20 cellular contexts compared by ENCODE assay signal in genomic region chr11:11770274-11770673, GRCh38.
DNase-seq lines count a peak whose midpoint lies in the region; ATAC-seq and TF ChIP-seq lines count a peak whose summit lies in the region.
"Had no signal": no experiment of that assay in that cellular context is flagged by ENCODE, and none has a peak within 500 bp of the region (broad histone marks: within the 10 kb centered on the region; RNA-seq: fewer than 3 reads in every experiment).

No MANE protein-coding gene starts in this region.

- H3K27ac ChIP-seq in esophagus muscularis mucosa (replicated peaks in 1 of 4) = no peak overlapping the region
- H3K27ac ChIP-seq in parathyroid adenoma = peak overlapping the region; percentile 29
- no peak overlapping the region for H3K27ac ChIP-seq in dorsolateral prefrontal cortex
- no peak overlapping the region for H3K27ac ChIP-seq in ascending aorta
- H3K27ac ChIP-seq: A549 had no signal

- H3K4me1 ChIP-seq in esophagus muscularis mucosa (no peaks in the 10 kb centered on the region), parathyroid adenoma (peaks cover 10% of the 10 kb centered on the region), ascending aorta (no peaks in the 10 kb centered on the region)
- H3K4me1 ChIP-seq: A549 had no signal

- no peak for TF ChIP-seq EP300 in esophagus muscularis mucosa (IDR thresholded peaks at IDR 0.05)

- no peaks in the 10 kb centered on the region for H3K9me3 ChIP-seq in esophagus muscularis mucosa
- H3K9me3 ChIP-seq in parathyroid adenoma (ENCODE audit: control insufficient read depth, low read length) = no peaks in the 10 kb centered on the region
- H3K9me3 ChIP-seq in ascending aorta = no peaks in the 10 kb centered on the region

- H3K4me2 ChIP-seq in parathyroid adenoma (ENCODE audit: low read length) = no peak overlapping the region
- H3K4me2 ChIP-seq: A549, GM23338 had no signal

- DNase-seq in esophagus muscularis mucosa (ENCODE audit: extremely low spot score) (peak; percentile 39), midbrain (lab: John Stamatoyannopoulos, UW) (peak; percentile 2), SKM-1 (lab: John Stamatoyannopoulos, UW; ENCODE audit: unreplicated experiment) (no peak), dorsolateral prefrontal cortex (no peak), ascending aorta (ENCODE audit: low spot score in 2 of 2) (no peak)
- DNase-seq: 8988T; ACHN; AML-193; Calu3; CD4-positive, alpha-beta memory T cell; COR-L47; DMS53; DMS79 treated with DMSO at 0.1 percent for 48 hours; GF-D8; H9 had no signal

- no peaks in the 10 kb centered on the region for H3K36me3 ChIP-seq in esophagus muscularis mucosa
- no peaks in the 10 kb centered on the region for H3K36me3 ChIP-seq in parathyroid adenoma (ENCODE audit: control insufficient read depth, insufficient read depth, low read length)
- no peaks in the 10 kb centered on the region for H3K36me3 ChIP-seq in ascending aorta

- no peaks in the 10 kb centered on the region for H3K27me3 ChIP-seq in esophagus muscularis mucosa
- H3K27me3 ChIP-seq in parathyroid adenoma (ENCODE audit: control insufficient read depth, insufficient read depth, low read length) = no peaks in the 10 kb centered on the region
- H3K27me3 ChIP-seq in dorsolateral prefrontal cortex = peaks cover 0 to 3% (median 0%) of the 10 kb centered on the region in 45 donors
- no peaks in the 10 kb centered on the region for H3K27me3 ChIP-seq in ascending aorta

- H3K9ac ChIP-seq in parathyroid adenoma = no peak overlapping the region

- WGBS in esophagus muscularis mucosa = 56% methylated on average over 1 of the region's 1 CpG

- H3K4me3 ChIP-seq in esophagus muscularis mucosa (no peak overlapping the region), parathyroid adenoma (ENCODE audit: low read depth, low read length) (no peak overlapping the region), dorsolateral prefrontal cortex (no peak overlapping the region), ascending aorta (no peak overlapping the region)
- H3K4me3 ChIP-seq: A549, GM23338 had no signal

- intact Hi-C loops in esophagus muscularis mucosa (cut with DNase I) (no loop called here), dorsolateral prefrontal cortex (cut with DNase I) (loop anchor here in 1 of 2 donors (10.0 kb wide), 1 partner anchor 125 kb away; no protein-coding TSS in a partner anchor), ascending aorta (cut with DNase I) (no loop called here)

- no peaks in the 10 kb centered on the region for H3K79me2 ChIP-seq in parathyroid adenoma

- peak overlapping the region; percentile 41 for H2AFZ ChIP-seq in parathyroid adenoma
- H2AFZ ChIP-seq: GM23338 had no signal

- ATAC-seq in HG02840 (IDR thresholded peaks at IDR 0.05; ENCODE audit: low FRiP score, unreplicated experiment) = no peak
- ATAC-seq: A549, GM23338, HCT116 had no signal

- TF ChIP-seq POLR2A in esophagus muscularis mucosa (IDR thresholded peaks at IDR 0.05; ENCODE audit: low read depth) = no peak

- TF ChIP-seq CTCF in esophagus muscularis mucosa (IDR thresholded peaks at IDR 0.05) (no peak), parathyroid adenoma (IDR thresholded peaks at IDR 0.05) (no peak), dorsolateral prefrontal cortex (IDR thresholded peaks at IDR 0.05 in 54 of 56, conservative IDR thresholded peaks at IDR 0.05 in 2 of 56; ENCODE audit: low read depth in 1 of 56, partially characterized antibody in 56 of 56) (no peak), ascending aorta (IDR thresholded peaks at IDR 0.05) (no peak)

Comparison
In these comparisons a context has a peak if more than half of its experiments do, and no peak if none do; other contexts are left out.
1. DNase-seq: peak in esophagus muscularis mucosa (single experiment) and midbrain (single experiment); none in SKM-1 (single experiment), dorsolateral prefrontal cortex (0 of 10) and ascending aorta (0 of 2).